ENCODE assay signal across 10 cellular contexts in genomic region chr17:2369039-2369438, GRCh38.
"Had no signal": no experiment of that assay in that cellular context is flagged by ENCODE, and none has a peak within 500 bp of the region (broad histone marks: within the 10 kb centered on the region; RNA-seq: fewer than 3 reads in every experiment).

No MANE protein-coding gene starts in this region.

- H3K4me1 Mint-ChIP-seq: activated naive CD4-positive, alpha-beta T cell treated with anti-CD3 and anti-CD28 coated beads, Interleukin-2, amount 10 ng/mL, durations not matched to agents 7 days and 5 days had no signal

- H3K4me3 ChIP-seq: ascending aorta, psoas muscle, right lobe of liver had no signal

- H3K9me3 Mint-ChIP-seq: activated naive CD4-positive, alpha-beta T cell treated with anti-CD3 and anti-CD28 coated beads, Interleukin-2, amount 10 ng/mL, durations not matched to agents 7 days and 5 days; natural killer cell treated with Interleukin-12 subunit alpha and Interleukin-12 subunit beta and Interleukin-15 and Interleukin-18, amount 100 ng/mL, for 72 hours had no signal

- H3K4me1 ChIP-seq: ascending aorta, right lobe of liver had no signal

- H3K9me3 ChIP-seq: ascending aorta, psoas muscle, right lobe of liver had no signal

- H3K27me3 ChIP-seq: ascending aorta, right lobe of liver had no signal

- H3K27ac Mint-ChIP-seq: activated naive CD4-positive, alpha-beta T cell treated with anti-CD3 and anti-CD28 coated beads, Interleukin-2, amount 10 ng/mL, durations not matched to agents 7 days and 5 days; natural killer cell treated with Interleukin-12 subunit alpha and Interleukin-12 subunit beta and Interleukin-15 and Interleukin-18, amount 100 ng/mL, for 72 hours had no signal

- H3K4me3 Mint-ChIP-seq: activated naive CD4-positive, alpha-beta T cell treated with anti-CD3 and anti-CD28 coated beads, Interleukin-2, amount 10 ng/mL, durations not matched to agents 7 days and 5 days; natural killer cell treated with Interleukin-12 subunit alpha and Interleukin-12 subunit beta and Interleukin-15 and Interleukin-18, amount 100 ng/mL, for 72 hours had no signal

- H3K27ac ChIP-seq: psoas muscle, right lobe of liver had no signal

- H3K27me3 Mint-ChIP-seq: activated naive CD4-positive, alpha-beta T cell treated with anti-CD3 and anti-CD28 coated beads, Interleukin-2, amount 10 ng/mL, durations not matched to agents 7 days and 5 days; natural killer cell treated with Interleukin-12 subunit alpha and Interleukin-12 subunit beta and Interleukin-15 and Interleukin-18, amount 100 ng/mL, for 72 hours had no signal

- DNase-seq: activated naive CD4-positive, alpha-beta T cell treated with anti-CD3 and anti-CD28 coated beads, Interleukin-2, amount 10 ng/mL, durations not matched to agents 7 days and 5 days; activated T-cell treated with anti-CD3 and anti-CD28 coated beads for 4 hours; erythroblast; hypothalamus; occipital lobe; psoas muscle; right lobe of liver; stimulated activated CD4-positive, alpha-beta T cell treated with anti-CD3 and anti-CD28 coated beads, Interleukin-2, amount 100 ng/mL, for 24 hours had no signal

- H3K36me3 Mint-ChIP-seq: activated naive CD4-positive, alpha-beta T cell treated with anti-CD3 and anti-CD28 coated beads, Interleukin-2, amount 10 ng/mL, durations not matched to agents 7 days and 5 days; natural killer cell treated with Interleukin-12 subunit alpha and Interleukin-12 subunit beta and Interleukin-15 and Interleukin-18, amount 100 ng/mL, for 72 hours had no signal
